19 cellular contexts compared by ENCODE assay signal in genomic region chr19:10427169-10427568, GRCh38. TPM values are rescaled to one million over a fixed set of nuclear protein-coding genes. Genes with fewer than 3 reads are reported as not detected.
DNase-seq lines count a peak whose midpoint lies in the region; ATAC-seq and TF ChIP-seq lines count a peak whose summit lies in the region.
"Had no signal": no experiment of that assay in that cellular context is flagged by ENCODE, and none has a peak within 500 bp of the region (broad histone marks: within the 10 kb centered on the region; RNA-seq: fewer than 3 reads in every experiment).

No MANE protein-coding gene starts in this region.

- ATAC-seq in activated CD8-positive, alpha-beta memory T cell treated with anti-CD3 and anti-CD28 coated beads, Interleukin-2, amount 10 ng/mL, durations not matched to agents 7 days and 5 days = no peak
- ATAC-seq in natural killer cell (no peak), HG02885 (IDR thresholded peaks at IDR 0.05; ENCODE audit: poor library complexity, unreplicated experiment) (no peak)
- ATAC-seq: heart right ventricle, left ventricle myocardium superior had no signal

- peaks cover 91% of the 10 kb centered on the region for H3K79me2 ChIP-seq in DOHH2 (ENCODE audit: control insufficient read depth, low read length)

- peaks cover 29% of the 10 kb centered on the region for H3F3A ChIP-seq in DOHH2 (ENCODE audit: control insufficient read depth, insufficient read depth)

- H3K27me3 ChIP-seq in DOHH2 (ENCODE audit: control insufficient read depth, low read length) (peaks cover 10% of the 10 kb centered on the region), ascending aorta (peaks cover 3% of the 10 kb centered on the region)
- H3K27me3 ChIP-seq: testis had no signal

- H3K36me3 Mint-ChIP-seq in activated CD8-positive, alpha-beta memory T cell treated with anti-CD3 and anti-CD28 coated beads, Interleukin-2, amount 10 ng/mL, durations not matched to agents 7 days and 5 days = peaks cover 18% of the 10 kb centered on the region
- H3K36me3 Mint-ChIP-seq in activated T-helper 2 cell treated with anti-CD3 and anti-CD28 coated beads, Interferon-gamma antibody, Interleukin-2, Interleukin-4, amounts not matched to agents 10 μg/mL and 5 μg/mL and 100 μg/mL, durations not matched to agents 14 hours and 24 hours and 36 hours (ENCODE audit: low read depth) = peaks cover 53% of the 10 kb centered on the region
- peaks cover 7% of the 10 kb centered on the region for H3K36me3 Mint-ChIP-seq in natural killer cell

- peaks cover 6% of the 10 kb centered on the region for H3K27me3 Mint-ChIP-seq in activated CD8-positive, alpha-beta memory T cell treated with anti-CD3 and anti-CD28 coated beads, Interleukin-2, amount 10 ng/mL, durations not matched to agents 7 days and 5 days
- peaks cover 1% of the 10 kb centered on the region for H3K27me3 Mint-ChIP-seq in activated T-helper 2 cell treated with anti-CD3 and anti-CD28 coated beads, Interferon-gamma antibody, Interleukin-2, Interleukin-4, amounts not matched to agents 10 μg/mL and 5 μg/mL and 100 μg/mL, durations not matched to agents 14 hours and 24 hours and 36 hours (ENCODE audit: low read depth)
- H3K27me3 Mint-ChIP-seq in natural killer cell (ENCODE audit: low read depth in 2 of 2) = peaks cover 3 to 9% of the 10 kb centered on the region in 2 donors

- H3K27ac ChIP-seq in DOHH2 (ENCODE audit: low read depth, low read length) (peak overlapping the region; percentile 76; the same call in 1 of the 2 replicates), ascending aorta (no peak overlapping the region)
- H3K27ac ChIP-seq: neutrophil, testis had no signal

- H3K9me3 ChIP-seq in DOHH2 (ENCODE audit: control insufficient read depth, insufficient read depth, low read length) (no peaks in the 10 kb centered on the region), ascending aorta (no peaks in the 10 kb centered on the region)
- H3K9me3 ChIP-seq: heart right ventricle, neutrophil, testis had no signal

- no peak overlapping the region for H3K4me3 Mint-ChIP-seq in activated CD8-positive, alpha-beta memory T cell treated with anti-CD3 and anti-CD28 coated beads, Interleukin-2, amount 10 ng/mL, durations not matched to agents 7 days and 5 days
- peak overlapping the region; percentile 10 for H3K4me3 Mint-ChIP-seq in activated T-helper 2 cell treated with anti-CD3 and anti-CD28 coated beads, Interferon-gamma antibody, Interleukin-2, Interleukin-4, amounts not matched to agents 10 μg/mL and 5 μg/mL and 100 μg/mL, durations not matched to agents 14 hours and 24 hours and 36 hours (ENCODE audit: low read depth)
- H3K4me3 Mint-ChIP-seq in natural killer cell = peak overlapping the region; percentile 89

- intact Hi-C loops in activated T-helper 2 cell treated with anti-CD3 and anti-CD28 coated beads, Interferon-gamma antibody, Interleukin-2, Interleukin-4, amounts not matched to agents 10 μg/mL and 5 μg/mL and 100 μg/mL, durations not matched to agents 14 hours and 24 hours and 36 hours (cut with micrococcal nuclease) = no loop called here
- intact Hi-C loops in natural killer cell (cut with micrococcal nuclease) (loop anchor here (5.0 kb wide), 1 partner anchor 325 kb away; the partner anchor contains the start of gene ANGPTL6), ascending aorta (cut with DNase I) (no loop called here)

- DNase-seq in activated CD8-positive, alpha-beta memory T cell treated with anti-CD3 and anti-CD28 coated beads, Interleukin-2, amount 10 ng/mL, durations not matched to agents 7 days and 5 days = no peak
- DNase-seq in activated CD8-positive, alpha-beta memory T cell treated with anti-CD3 and anti-CD28 coated beads, Interleukin-2, amount 50 U/mL, for 48 hours = no peak
- no peak for DNase-seq in activated T-helper 2 cell treated with anti-CD3 and anti-CD28 coated beads, Interferon-gamma antibody, Interleukin-2, Interleukin-4, amounts not matched to agents 10 μg/mL and 5 μg/mL and 100 μg/mL, durations not matched to agents 14 hours and 24 hours and 36 hours (ENCODE audit: low spot score)
- DNase-seq in natural killer cell = no peak
- DNase-seq in ascending aorta (ENCODE audit: low spot score in 2 of 2) = no peak
- DNase-seq in DMS153 treated with DMSO at 0.1 percent for 48 hours (lab: John Stamatoyannopoulos, UW; ENCODE audit: unreplicated experiment) = no peak
- DNase-seq: ACHN, activated gamma-delta T cell, heart right ventricle, left ventricle myocardium superior, NCI-H1092 treated with DMSO at 0.1 percent for 48 hours, NCI-H2081 treated with DMSO at 0.1 percent for 48 hours, NCI-H524, Right ventricle myocardium superior, testis had no signal

- peak overlapping the region; percentile 45 for H3K4me3 ChIP-seq in DOHH2 (ENCODE audit: low read length)
- no peak overlapping the region for H3K4me3 ChIP-seq in ascending aorta
- H3K4me3 ChIP-seq: heart right ventricle, smooth muscle cell, testis had no signal

- H3K4me1 ChIP-seq in DOHH2 (ENCODE audit: control insufficient read depth, low read length) (peaks cover 93% of the 10 kb centered on the region), ascending aorta (peaks cover 0 to 13% of the 10 kb centered on the region in 2 donors)

- no peaks in the 10 kb centered on the region for H3K9me2 ChIP-seq in DOHH2 (replicated peaks; ENCODE audit: control insufficient read depth, low read length)

- peak overlapping the region; percentile 90 for H3K27ac Mint-ChIP-seq in activated CD8-positive, alpha-beta memory T cell treated with anti-CD3 and anti-CD28 coated beads, Interleukin-2, amount 10 ng/mL, durations not matched to agents 7 days and 5 days
- peak overlapping the region; percentile 93 for H3K27ac Mint-ChIP-seq in activated T-helper 2 cell treated with anti-CD3 and anti-CD28 coated beads, Interferon-gamma antibody, Interleukin-2, Interleukin-4, amounts not matched to agents 10 μg/mL and 5 μg/mL and 100 μg/mL, durations not matched to agents 14 hours and 24 hours and 36 hours
- peak overlapping the region; percentile 95 to 96 for H3K27ac Mint-ChIP-seq in natural killer cell

- peaks cover 40% of the 10 kb centered on the region for H4K20me1 ChIP-seq in DOHH2 (ENCODE audit: control insufficient read depth, insufficient read depth, low read depth, low read length)

- TF ChIP-seq CTCF in DOHH2 (IDR thresholded peaks at IDR 0.05; ENCODE audit: low read depth, low read length, poor library complexity, severe bottlenecking) = no peak
- no peak for TF ChIP-seq CTCF in natural killer cell (IDR thresholded peaks at IDR 0.05)
- no peak for TF ChIP-seq CTCF in ascending aorta (IDR thresholded peaks at IDR 0.05)

- CTCF ChIA-PET in activated CD8-positive, alpha-beta memory T cell treated with anti-CD3 and anti-CD28 coated beads, Interleukin-2, amount 10 ng/mL, durations not matched to agents 7 days and 5 days (lab: Charles Lee) = interaction anchor here (1.3 to 23.1 kb wide), 8 partner anchors 7 to 168 kb away, joined by 3 to 1020 read pairs (median 5); partner anchors contain the start of gene CDC37

- H3K4me1 Mint-ChIP-seq in activated CD8-positive, alpha-beta memory T cell treated with anti-CD3 and anti-CD28 coated beads, Interleukin-2, amount 10 ng/mL, durations not matched to agents 7 days and 5 days = peaks cover 90% of the 10 kb centered on the region
- peaks cover 71% of the 10 kb centered on the region for H3K4me1 Mint-ChIP-seq in activated T-helper 2 cell treated with anti-CD3 and anti-CD28 coated beads, Interferon-gamma antibody, Interleukin-2, Interleukin-4, amounts not matched to agents 10 μg/mL and 5 μg/mL and 100 μg/mL, durations not matched to agents 14 hours and 24 hours and 36 hours (ENCODE audit: low read depth)
- H3K4me1 Mint-ChIP-seq in natural killer cell = peaks cover 56 to 74% of the 10 kb centered on the region in 2 donors

- H3K36me3 ChIP-seq in DOHH2 (ENCODE audit: control insufficient read depth, low read length) = no peaks in the 10 kb centered on the region
- H3K36me3 ChIP-seq in ascending aorta = no peaks in the 10 kb centered on the region
- H3K36me3 ChIP-seq: heart right ventricle, neutrophil had no signal

- H3K4me2 ChIP-seq in DOHH2 (ENCODE audit: low read length) = peak overlapping the region; percentile 61
- H3K4me2 ChIP-seq: smooth muscle cell had no signal

- H3K9me3 Mint-ChIP-seq in activated CD8-positive, alpha-beta memory T cell treated with anti-CD3 and anti-CD28 coated beads, Interleukin-2, amount 10 ng/mL, durations not matched to agents 7 days and 5 days (ENCODE audit: low read depth) = no peaks in the 10 kb centered on the region
- H3K9me3 Mint-ChIP-seq in activated T-helper 2 cell treated with anti-CD3 and anti-CD28 coated beads, Interferon-gamma antibody, Interleukin-2, Interleukin-4, amounts not matched to agents 10 μg/mL and 5 μg/mL and 100 μg/mL, durations not matched to agents 14 hours and 24 hours and 36 hours = no peaks in the 10 kb centered on the region
- peaks cover 2 to 3% of the 10 kb centered on the region in 2 donors for H3K9me3 Mint-ChIP-seq in natural killer cell

RNA-seq across cellular contexts. Expression of gene PDE4A, which starts 6.8 kb away (rescaled TPM):
- 100 to 1,000 TPM in 1 of 2 experiments, 10 to 100 TPM in 1; 74.9 to 103 TPM for total RNA-seq in activated CD8-positive, alpha-beta memory T cell treated with anti-CD3 and anti-CD28 coated beads, Interleukin-2, amount 10 ng/mL, durations not matched to agents 7 days and 5 days
- 105 TPM in 2 replicates for total RNA-seq in activated T-helper 2 cell treated with anti-CD3 and anti-CD28 coated beads, Interferon-gamma antibody, Interleukin-2, Interleukin-4, amounts not matched to agents 10 μg/mL and 5 μg/mL and 100 μg/mL, durations not matched to agents 14 hours and 24 hours and 36 hours
- total RNA-seq in natural killer cell = 10 to 100 TPM; 34.2 to 46.2 (median 44.9) TPM
- 59.9 TPM for total RNA-seq in ascending aorta

RNA-seq across cellular contexts. Expression of gene CDC37, which starts 23.8 kb away (rescaled TPM):
- total RNA-seq in activated CD8-positive, alpha-beta memory T cell treated with anti-CD3 and anti-CD28 coated beads, Interleukin-2, amount 10 ng/mL, durations not matched to agents 7 days and 5 days = 100 to 1,000 TPM; 283 to 309 TPM
- total RNA-seq in activated T-helper 2 cell treated with anti-CD3 and anti-CD28 coated beads, Interferon-gamma antibody, Interleukin-2, Interleukin-4, amounts not matched to agents 10 μg/mL and 5 μg/mL and 100 μg/mL, durations not matched to agents 14 hours and 24 hours and 36 hours = 285 and 300 TPM in 2 replicates
- total RNA-seq in natural killer cell (100 to 1,000 TPM; 211 to 242 (median 223) TPM), ascending aorta (183 TPM)

RNA-seq across cellular contexts. Expression of gene TYK2, which starts 46.8 kb away (rescaled TPM):
- 100 to 1,000 TPM; 277 to 296 TPM for total RNA-seq in activated CD8-positive, alpha-beta memory T cell treated with anti-CD3 and anti-CD28 coated beads, Interleukin-2, amount 10 ng/mL, durations not matched to agents 7 days and 5 days
- total RNA-seq in activated T-helper 2 cell treated with anti-CD3 and anti-CD28 coated beads, Interferon-gamma antibody, Interleukin-2, Interleukin-4, amounts not matched to agents 10 μg/mL and 5 μg/mL and 100 μg/mL, durations not matched to agents 14 hours and 24 hours and 36 hours = 250 TPM in 2 replicates
- total RNA-seq in natural killer cell = 100 to 1,000 TPM; 401 to 469 (median 454) TPM
- total RNA-seq in ascending aorta = 80.7 TPM
